ENCODE assay signal across 35 cellular contexts in the genomic region with DNA sequence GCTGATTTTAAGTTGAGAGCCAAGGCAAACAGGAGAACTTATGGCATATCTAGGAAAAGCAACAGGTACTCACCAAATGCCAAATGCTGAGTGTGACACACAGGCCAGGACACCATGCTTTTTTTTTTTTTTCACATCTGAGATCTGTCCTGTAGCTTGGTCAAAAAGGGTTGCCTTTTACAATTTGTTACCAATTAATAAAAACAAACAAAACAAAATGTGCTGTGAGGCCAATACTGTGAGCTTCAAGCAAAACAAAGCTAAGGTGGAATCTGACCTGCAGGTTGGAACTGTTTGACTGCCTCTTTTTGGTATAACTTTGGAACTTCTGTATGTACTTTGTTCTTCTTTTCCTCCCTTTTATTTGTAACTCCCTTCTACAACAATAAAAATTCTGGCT.
"Had no signal": no experiment of that assay in that cellular context is flagged by ENCODE, and none has a peak within 500 bp of the region (broad histone marks: within the 10 kb centered on the region; RNA-seq: fewer than 3 reads in every experiment).

No MANE protein-coding gene starts in this region.

- H3K9me3 ChIP-seq: adrenal gland, ascending aorta, body of pancreas, breast epithelium had no signal

- H3K4me1 ChIP-seq: adrenal gland, ascending aorta, body of pancreas, breast epithelium had no signal

- H3K27me3 ChIP-seq: adrenal gland, ascending aorta, body of pancreas, brain microvascular endothelial cell, breast epithelium, cardiac muscle cell had no signal

- H3K36me3 ChIP-seq: adrenal gland, ascending aorta, brain microvascular endothelial cell, breast epithelium, cardiac muscle cell had no signal

- H3K27ac ChIP-seq: adrenal gland, ascending aorta, body of pancreas, brain microvascular endothelial cell, breast epithelium, cardiac muscle cell had no signal

- H3K4me3 ChIP-seq: adrenal gland, ascending aorta, body of pancreas, breast epithelium, cardiac muscle cell had no signal

- FAIRE-seq: astrocyte, bronchial epithelial cell had no signal

- ATAC-seq: activated naive CD4-positive, alpha-beta T cell treated with anti-CD3 and anti-CD28 coated beads, Interleukin-2, amount 50 U/mL, for 72 hours; activated naive CD8-positive, alpha-beta T cell treated with anti-CD3 and anti-CD28 coated beads, Interleukin-2, amount 50 U/mL, for 24 hours; activated T-cell treated with anti-CD3 and anti-CD28 coated beads, Interleukin-2, amount 50 U/mL, for 4 hours; activated T-cell treated with anti-CD3 and anti-CD28 coated beads, Interleukin-2, amount 50 U/mL, for 72 hours; activated T-helper 17 cell treated with anti-CD3 and anti-CD28 coated beads, Interleukin-2, amount 50 U/mL, for 72 hours; body of pancreas had no signal

- DNase-seq: activated effector memory CD4-positive, alpha-beta T cell treated with anti-CD3 and anti-CD28 coated beads, Interleukin-2, amount 50 U/mL, for 16 hours; activated effector memory CD4-positive, alpha-beta T cell treated with Interleukin-2 at 50 U/mL for 16 hours; activated gamma-delta T cell; activated gamma-delta T cell treated with Interleukin-2 at 50 U/mL for 16 hours; activated naive CD4-positive, alpha-beta T cell; activated naive CD4-positive, alpha-beta T cell treated with anti-CD3 and anti-CD28 coated beads for 36 hours; activated naive CD4-positive, alpha-beta T cell treated with anti-CD3 and anti-CD28 coated beads, Interleukin-2, amount 10 ng/mL, durations not matched to agents 7 days and 5 days; activated naive CD4-positive, alpha-beta T cell treated with anti-CD3 and anti-CD28 coated beads, Interleukin-2, amount 50 U/mL, for 16 hours; activated naive CD4-positive, alpha-beta T cell treated with Interleukin-2 at 50 U/mL for 16 hours; activated naive CD8-positive, alpha-beta T cell treated with anti-CD3 and anti-CD28 coated beads for 36 hours; activated naive CD8-positive, alpha-beta T cell treated with anti-CD3 and anti-CD28 coated beads, Interleukin-2, amount 10 ng/mL, durations not matched to agents 7 days and 5 days; activated naive CD8-positive, alpha-beta T cell treated with anti-CD3 and anti-CD28 coated beads, Interleukin-2, amount 50 U/mL, for 24 hours; activated T-cell treated with anti-CD3 and anti-CD28 coated beads for 4 hours; activated T-cell treated with anti-CD3 and anti-CD28 coated beads, Interleukin-2, amount 50 U/mL, for 1 hour; activated T-cell treated with anti-CD3 and anti-CD28 coated beads, Interleukin-2, amount 50 U/mL, for 24 hours; activated T-cell treated with anti-CD3 and anti-CD28 coated beads, Interleukin-2, amount 50 U/mL, for 4 hours; activated T-cell treated with anti-CD3 and anti-CD28 coated beads, Interleukin-2, amount 50 U/mL, for 48 hours; activated T-cell treated with anti-CD3 and anti-CD28 coated beads, Interleukin-2, amount 50 U/mL, for 72 hours; adrenal gland; amniotic stem cell; amygdala; anterior cingulate cortex; aorta; body of pancreas; brain microvascular endothelial cell; caudate nucleus; central memory CD4-positive, alpha-beta T cell; cerebellar nuclear complex had no signal
